1 cellular context compared by ENCODE assay signal in the genomic region with DNA sequence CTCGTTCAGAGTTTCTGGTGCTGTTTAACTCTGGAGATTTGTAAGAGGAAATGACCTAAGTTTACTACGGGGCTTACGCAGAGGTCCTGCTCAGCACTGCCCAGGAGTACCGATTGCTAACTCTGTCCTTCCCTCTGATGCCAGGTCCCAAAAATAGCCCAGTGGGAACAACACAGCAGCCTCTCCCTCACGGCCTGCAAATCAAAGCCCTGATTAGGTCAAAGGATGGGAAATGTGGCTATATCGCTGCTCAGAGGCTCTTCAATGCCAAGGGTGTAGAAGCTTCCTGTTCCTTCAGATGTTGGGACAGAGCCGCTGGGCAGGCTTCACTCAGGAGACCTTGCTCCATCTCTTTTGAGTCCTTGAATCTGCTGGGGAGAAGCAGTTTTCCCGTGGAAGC.
TF ChIP-seq lines count a peak whose summit lies in the region.

No MANE protein-coding gene starts in this region.

TF ChIP-seq in H1, 55 proteins besides CTCF, POLR2A, EP300 and RAD21:
- TF ChIP-seq YY1 (IDR thresholded peaks at IDR 0.05; ENCODE audit: low read depth, low read length) (no peak), NRF1 (IDR thresholded peaks at IDR 0.05; ENCODE audit: low read depth, low read length) (no peak), CHD1 (IDR thresholded peaks at IDR 0.05; ENCODE audit: low read depth, low read length) (no peak), EZH2 (IDR thresholded peaks at IDR 0.05; ENCODE audit: low read depth, low read length, severe bottlenecking) (no peak), RBBP5 (IDR thresholded peaks at IDR 0.05; ENCODE audit: borderline replicate concordance, low read depth, low read length) (no peak), KDM1A (IDR thresholded peaks at IDR 0.05; ENCODE audit: borderline replicate concordance, low read length) (no peak), SP2 (IDR thresholded peaks at IDR 0.05; ENCODE audit: low read length) (no peak), CREB1 (IDR thresholded peaks at IDR 0.05) (no peak), TCF12 (IDR thresholded peaks at IDR 0.05; ENCODE audit: low read depth, low read length) (no peak), TAF1 (IDR thresholded peaks at IDR 0.05; ENCODE audit: low read depth, low read length) (no peak), SUZ12 (IDR thresholded peaks at IDR 0.05; ENCODE audit: low read length) (no peak), JUND (IDR thresholded peaks at IDR 0.05; ENCODE audit: low read length) (no peak), EGR1 (IDR thresholded peaks at IDR 0.05; ENCODE audit: borderline replicate concordance, low read depth, low read length) (no peak), BACH1 (IDR thresholded peaks at IDR 0.05; ENCODE audit: low read length) (no peak)
- TF ChIP-seq, protein P1, sequence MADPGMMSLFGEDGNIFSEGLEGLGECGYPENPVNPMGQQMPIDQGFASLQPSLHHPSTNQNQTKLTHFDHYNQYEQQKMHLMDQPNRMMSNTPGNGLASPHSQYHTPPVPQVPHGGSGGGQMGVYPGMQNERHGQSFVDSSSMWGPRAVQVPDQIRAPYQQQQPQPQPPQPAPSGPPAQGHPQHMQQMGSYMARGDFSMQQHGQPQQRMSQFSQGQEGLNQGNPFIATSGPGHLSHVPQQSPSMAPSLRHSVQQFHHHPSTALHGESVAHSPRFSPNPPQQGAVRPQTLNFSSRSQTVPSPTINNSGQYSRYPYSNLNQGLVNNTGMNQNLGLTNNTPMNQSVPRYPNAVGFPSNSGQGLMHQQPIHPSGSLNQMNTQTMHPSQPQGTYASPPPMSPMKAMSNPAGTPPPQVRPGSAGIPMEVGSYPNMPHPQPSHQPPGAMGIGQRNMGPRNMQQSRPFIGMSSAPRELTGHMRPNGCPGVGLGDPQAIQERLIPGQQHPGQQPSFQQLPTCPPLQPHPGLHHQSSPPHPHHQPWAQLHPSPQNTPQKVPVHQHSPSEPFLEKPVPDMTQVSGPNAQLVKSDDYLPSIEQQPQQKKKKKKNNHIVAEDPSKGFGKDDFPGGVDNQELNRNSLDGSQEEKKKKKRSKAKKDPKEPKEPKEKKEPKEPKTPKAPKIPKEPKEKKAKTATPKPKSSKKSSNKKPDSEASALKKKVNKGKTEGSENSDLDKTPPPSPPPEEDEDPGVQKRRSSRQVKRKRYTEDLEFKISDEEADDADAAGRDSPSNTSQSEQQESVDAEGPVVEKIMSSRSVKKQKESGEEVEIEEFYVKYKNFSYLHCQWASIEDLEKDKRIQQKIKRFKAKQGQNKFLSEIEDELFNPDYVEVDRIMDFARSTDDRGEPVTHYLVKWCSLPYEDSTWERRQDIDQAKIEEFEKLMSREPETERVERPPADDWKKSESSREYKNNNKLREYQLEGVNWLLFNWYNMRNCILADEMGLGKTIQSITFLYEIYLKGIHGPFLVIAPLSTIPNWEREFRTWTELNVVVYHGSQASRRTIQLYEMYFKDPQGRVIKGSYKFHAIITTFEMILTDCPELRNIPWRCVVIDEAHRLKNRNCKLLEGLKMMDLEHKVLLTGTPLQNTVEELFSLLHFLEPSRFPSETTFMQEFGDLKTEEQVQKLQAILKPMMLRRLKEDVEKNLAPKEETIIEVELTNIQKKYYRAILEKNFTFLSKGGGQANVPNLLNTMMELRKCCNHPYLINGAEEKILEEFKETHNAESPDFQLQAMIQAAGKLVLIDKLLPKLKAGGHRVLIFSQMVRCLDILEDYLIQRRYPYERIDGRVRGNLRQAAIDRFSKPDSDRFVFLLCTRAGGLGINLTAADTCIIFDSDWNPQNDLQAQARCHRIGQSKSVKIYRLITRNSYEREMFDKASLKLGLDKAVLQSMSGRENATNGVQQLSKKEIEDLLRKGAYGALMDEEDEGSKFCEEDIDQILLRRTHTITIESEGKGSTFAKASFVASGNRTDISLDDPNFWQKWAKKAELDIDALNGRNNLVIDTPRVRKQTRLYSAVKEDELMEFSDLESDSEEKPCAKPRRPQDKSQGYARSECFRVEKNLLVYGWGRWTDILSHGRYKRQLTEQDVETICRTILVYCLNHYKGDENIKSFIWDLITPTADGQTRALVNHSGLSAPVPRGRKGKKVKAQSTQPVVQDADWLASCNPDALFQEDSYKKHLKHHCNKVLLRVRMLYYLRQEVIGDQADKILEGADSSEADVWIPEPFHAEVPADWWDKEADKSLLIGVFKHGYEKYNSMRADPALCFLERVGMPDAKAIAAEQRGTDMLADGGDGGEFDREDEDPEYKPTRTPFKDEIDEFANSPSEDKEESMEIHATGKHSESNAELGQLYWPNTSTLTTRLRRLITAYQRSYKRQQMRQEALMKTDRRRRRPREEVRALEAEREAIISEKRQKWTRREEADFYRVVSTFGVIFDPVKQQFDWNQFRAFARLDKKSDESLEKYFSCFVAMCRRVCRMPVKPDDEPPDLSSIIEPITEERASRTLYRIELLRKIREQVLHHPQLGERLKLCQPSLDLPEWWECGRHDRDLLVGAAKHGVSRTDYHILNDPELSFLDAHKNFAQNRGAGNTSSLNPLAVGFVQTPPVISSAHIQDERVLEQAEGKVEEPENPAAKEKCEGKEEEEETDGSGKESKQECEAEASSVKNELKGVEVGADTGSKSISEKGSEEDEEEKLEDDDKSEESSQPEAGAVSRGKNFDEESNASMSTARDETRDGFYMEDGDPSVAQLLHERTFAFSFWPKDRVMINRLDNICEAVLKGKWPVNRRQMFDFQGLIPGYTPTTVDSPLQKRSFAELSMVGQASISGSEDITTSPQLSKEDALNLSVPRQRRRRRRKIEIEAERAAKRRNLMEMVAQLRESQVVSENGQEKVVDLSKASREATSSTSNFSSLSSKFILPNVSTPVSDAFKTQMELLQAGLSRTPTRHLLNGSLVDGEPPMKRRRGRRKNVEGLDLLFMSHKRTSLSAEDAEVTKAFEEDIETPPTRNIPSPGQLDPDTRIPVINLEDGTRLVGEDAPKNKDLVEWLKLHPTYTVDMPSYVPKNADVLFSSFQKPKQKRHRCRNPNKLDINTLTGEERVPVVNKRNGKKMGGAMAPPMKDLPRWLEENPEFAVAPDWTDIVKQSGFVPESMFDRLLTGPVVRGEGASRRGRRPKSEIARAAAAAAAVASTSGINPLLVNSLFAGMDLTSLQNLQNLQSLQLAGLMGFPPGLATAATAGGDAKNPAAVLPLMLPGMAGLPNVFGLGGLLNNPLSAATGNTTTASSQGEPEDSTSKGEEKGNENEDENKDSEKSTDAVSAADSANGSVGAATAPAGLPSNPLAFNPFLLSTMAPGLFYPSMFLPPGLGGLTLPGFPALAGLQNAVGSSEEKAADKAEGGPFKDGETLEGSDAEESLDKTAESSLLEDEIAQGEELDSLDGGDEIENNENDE (IDR thresholded peaks at IDR 0.05; ENCODE audit: insufficient replicate concordance, low read length) = no peak
TF ChIP-seq in H1: peak in this region for 0.
